Comparison of ENCODE assay signal across 19 cellular contexts in the genomic region with DNA sequence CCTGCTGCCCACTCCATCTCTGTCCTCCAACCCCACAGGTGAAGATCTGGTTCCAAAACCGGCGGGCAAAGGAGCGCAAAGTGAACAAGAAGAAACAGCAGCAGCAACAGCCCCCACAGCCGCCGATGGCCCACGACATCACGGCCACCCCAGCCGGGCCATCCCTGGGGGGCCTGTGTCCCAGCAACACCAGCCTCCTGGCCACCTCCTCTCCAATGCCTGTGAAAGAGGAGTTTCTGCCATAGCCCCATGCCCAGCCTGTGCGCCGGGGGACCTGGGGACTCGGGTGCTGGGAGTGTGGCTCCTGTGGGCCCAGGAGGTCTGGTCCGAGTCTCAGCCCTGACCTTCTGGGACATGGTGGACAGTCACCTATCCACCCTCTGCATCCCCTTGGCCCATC. TPM values are rescaled to one million over a fixed set of nuclear protein-coding genes. Genes with fewer than 3 reads are reported as not detected.
DNase-seq lines count a peak whose midpoint lies in the region; TF ChIP-seq lines count a peak whose summit lies in the region.
"Had no signal": no experiment of that assay in that cellular context is flagged by ENCODE, and none has a peak within 500 bp of the region (broad histone marks: within the 10 kb centered on the region; RNA-seq: fewer than 3 reads in every experiment).

No MANE protein-coding gene starts in this region.

- H3K27me3 ChIP-seq in hepatocyte: peaks cover 3% of the 10 kb centered on the region
- peaks cover 0 to 73% (median 4%) of the 10 kb centered on the region in 3 experiments for H3K27me3 ChIP-seq in neuronal stem cell (ENCODE audit: control insufficient read depth in 3 of 3, insufficient read depth in 3 of 3, low read depth in 1 of 3, low read length in 3 of 3)
- H3K27me3 ChIP-seq in transverse colon: no peaks in the 10 kb centered on the region

- no peak overlapping the region for H2BK120ac ChIP-seq in neuronal stem cell (ENCODE audit: low read depth, low read length)

- no peak overlapping the region for H2AK5ac ChIP-seq in neuronal stem cell (ENCODE audit: low read depth, low read length)

- H3K4me1 ChIP-seq in hepatocyte (ENCODE audit: insufficient read depth) (peaks cover 41% of the 10 kb centered on the region), neuronal stem cell (ENCODE audit: control insufficient read depth in 2 of 2, insufficient read depth in 1 of 2, low read depth in 1 of 2, low read length in 2 of 2) (no peaks in the 10 kb centered on the region), transverse colon (peaks cover 51 to 100% (median 89%) of the 10 kb centered on the region in 4 donors)

- H4K91ac ChIP-seq in neuronal stem cell (ENCODE audit: low read depth, low read length, poor library complexity): no peak overlapping the region

- intact Hi-C loops in transverse colon (cut with DNase I; ENCODE audit: low total_unique reads): no loop called here

- H3K9me2 ChIP-seq in hepatocyte (replicated peaks; ENCODE audit: insufficient read depth): no peaks in the 10 kb centered on the region

- no peak overlapping the region for H3K4ac ChIP-seq in neuronal stem cell (ENCODE audit: low read length)

- no peak for TF ChIP-seq CTCF in hepatocyte (IDR thresholded peaks at IDR 0.05; ENCODE audit: poor library complexity)
- no peak for TF ChIP-seq CTCF in transverse colon (IDR thresholded peaks at IDR 0.05)

- no peaks in the 10 kb centered on the region for H4K20me1 ChIP-seq in hepatocyte (ENCODE audit: insufficient read depth, poor library complexity, severe bottlenecking)

- H3K18ac ChIP-seq in neuronal stem cell (ENCODE audit: low read length): peak overlapping the region; percentile 21

- H2AFZ ChIP-seq in hepatocyte (no peak overlapping the region), neuronal stem cell (ENCODE audit: low read length) (no peak overlapping the region)

- H3K4me3 ChIP-seq in hepatocyte (no peak overlapping the region), neuronal stem cell (ENCODE audit: low read length in 2 of 2) (no peak overlapping the region), transverse colon (no peak overlapping the region)

- no peak for TF ChIP-seq EP300 in transverse colon (IDR thresholded peaks at IDR 0.05; ENCODE audit: low read depth)

- no peak for TF ChIP-seq POLR2A in transverse colon (IDR thresholded peaks at IDR 0.05)

- no peak overlapping the region for H3K23ac ChIP-seq in neuronal stem cell (ENCODE audit: low read depth, low read length, poor library complexity)

- no peak overlapping the region for H2BK5ac ChIP-seq in neuronal stem cell (ENCODE audit: low read length)

- H3K9me3 ChIP-seq in hepatocyte (ENCODE audit: low read depth): no peaks in the 10 kb centered on the region
- H3K9me3 ChIP-seq in neuronal stem cell (replicated peaks in 1 of 2; ENCODE audit: control insufficient read depth in 2 of 2, insufficient read depth in 1 of 2, low read depth in 1 of 2, low read length in 2 of 2): no peaks in the 10 kb centered on the region
- H3K9me3 ChIP-seq in transverse colon: no peaks in the 10 kb centered on the region

- no peak overlapping the region for H2BK15ac ChIP-seq in neuronal stem cell (ENCODE audit: low read length)

- H3K36me3 ChIP-seq in hepatocyte (replicated peaks; ENCODE audit: insufficient read depth, low read depth) (no peaks in the 10 kb centered on the region), neuronal stem cell (replicated peaks in 1 of 2; ENCODE audit: control insufficient read depth in 2 of 2, insufficient read depth in 2 of 2, low read length in 2 of 2) (no peaks in the 10 kb centered on the region), transverse colon (no peaks in the 10 kb centered on the region)

- H3K27ac ChIP-seq in hepatocyte: peak overlapping the region; percentile 75
- no peak overlapping the region for H3K27ac ChIP-seq in neuronal stem cell (replicated peaks; ENCODE audit: low read length)
- peak overlapping the region; percentile 85 to 88 (median 87) for H3K27ac ChIP-seq in transverse colon

- DNase-seq in hepatocyte (ENCODE audit: low spot score): no peak
- DNase-seq in neuronal stem cell (ENCODE audit: low spot score): no peak
- DNase-seq in transverse colon: no peak
- no peak for DNase-seq in kidney tubule cell (ENCODE audit: low spot score)
- DNase-seq in NCI-H2171 (lab: John Stamatoyannopoulos, UW): no peak
- no peak for DNase-seq in NCI-H146 treated with DMSO at 0.1 percent for 48 hours (lab: John Stamatoyannopoulos, UW; ENCODE audit: unreplicated experiment)
- DNase-seq: C1 segment of cervical spinal cord; Calu3; CD4-positive, alpha-beta memory T cell; COR-L47; DMS53; DMS79 treated with DMSO at 0.1 percent for 48 hours; GF-D8; GOT3; HCEC 1CT had no signal

- WGBS in hepatocyte (ENCODE audit: low lambda C conversion rate, missing lambda C conversion rate): 95% methylated on average over 12 of the region's 12 CpGs
- WGBS in neuronal stem cell (ENCODE audit: extremely low coverage in 2 of 2, insufficient read length in 2 of 2, insufficient replicate concordance in 1 of 2), 2 donors: no CpG with 5 or more reads among the region's 12 CpGs
- WGBS in transverse colon (ENCODE audit: low coverage in 1 of 2), 2 donors: 88% methylated on average over 8 of the region's 12 CpGs; no CpG with 5 or more reads in 1 of the 2 donors

- H3K79me1 ChIP-seq in neuronal stem cell (ENCODE audit: low read depth, low read length): no peaks in the 10 kb centered on the region

- H2BK12ac ChIP-seq in neuronal stem cell (ENCODE audit: low read length): no peak overlapping the region

- H3K9ac ChIP-seq in neuronal stem cell (ENCODE audit: low read depth, low read length, poor library complexity): no peak overlapping the region

- in situ Hi-C loops in transverse colon (cut with MboI; ENCODE audit: low pct_ligation_motif_present in 1 of 4, low pct_unique_long_range_greater_than_20kb in 1 of 4, low sequenced_read_pairs in 3 of 4): no loop called here

- no peak overlapping the region for H3K4me2 ChIP-seq in hepatocyte
- no peak overlapping the region for H3K4me2 ChIP-seq in neuronal stem cell (ENCODE audit: insufficient read depth, low read length, poor library complexity, severe bottlenecking)

- H4K8ac ChIP-seq in neuronal stem cell (ENCODE audit: low read depth, low read length): no peak overlapping the region

- no peak overlapping the region for H3K14ac ChIP-seq in neuronal stem cell (ENCODE audit: low read length)

- H3K79me2 ChIP-seq in hepatocyte: peaks cover 9% of the 10 kb centered on the region

RNA-seq across cellular contexts. Expression of a gene that starts 6.4 kb away (rescaled TPM):
- 0.88 and 1.1 TPM in 2 replicates for total RNA-seq in hepatocyte
- polyA plus RNA-seq in hepatocyte: 0.39 and 0.99 TPM in 2 replicates
- polyA plus RNA-seq in neuronal stem cell (2013, experiment 1 of 2): not detected
- 0.01 TPM for polyA plus RNA-seq in neuronal stem cell (2013, experiment 2 of 2)
- 10 to 100 TPM; 19.5 to 67.7 (median 21.3) TPM for total RNA-seq in transverse colon
- total RNA-seq: A172; A673; Calu3; CD4-positive, alpha-beta memory T cell; G401 had no signal
- polyA plus RNA-seq: BJ; CD4-positive, alpha-beta memory T cell had no signal

RNA-seq across cellular contexts. Expression of a gene that starts 16.9 kb away (rescaled TPM):
- total RNA-seq in hepatocyte (54.6 and 58.2 TPM in 2 replicates), transverse colon (100 to 1,000 TPM; 249 to 540 (median 360) TPM)
- polyA plus RNA-seq in hepatocyte: 43.3 and 46.9 TPM in 2 replicates
- polyA plus RNA-seq in neuronal stem cell (2013, experiment 1 of 2): 0.10 TPM
- 0.10 TPM for polyA plus RNA-seq in neuronal stem cell (2013, experiment 2 of 2)
- total RNA-seq: A172; A673; Calu3; CD4-positive, alpha-beta memory T cell; G401 had no signal
- polyA plus RNA-seq: CD4-positive, alpha-beta memory T cell had no signal

RNA-seq across cellular contexts. Expression of a gene that starts 27.8 kb away (rescaled TPM):
- total RNA-seq in hepatocyte: 36.8 and 55.1 TPM in 2 replicates
- 55.2 and 62.9 TPM in 2 replicates for polyA plus RNA-seq in hepatocyte
- polyA plus RNA-seq in neuronal stem cell (2013, experiment 1 of 2): 11.0 TPM
- 11.2 TPM for polyA plus RNA-seq in neuronal stem cell (2013, experiment 2 of 2)
- total RNA-seq in transverse colon: 10 to 100 TPM; 20.2 to 56.3 (median 28.3) TPM
- total RNA-seq: Calu3; CD4-positive, alpha-beta memory T cell had no signal
- polyA plus RNA-seq: CD4-positive, alpha-beta memory T cell had no signal
